8 cellular contexts compared by ENCODE assay signal in genomic region chr17:39402279-39402889, GRCh38. TPM values are rescaled to one million over a fixed set of nuclear protein-coding genes. Genes with fewer than 3 reads are reported as not detected.
A peak's percentile ranks its signal among the peaks of the same experiment; 100 is the strongest.
DNase-seq lines count a peak whose midpoint lies in the region; ATAC-seq and TF ChIP-seq lines count a peak whose summit lies in the region.

No MANE protein-coding gene starts in this region.

- H3K9ac ChIP-seq in PC-3 (ENCODE audit: low read length), result peak overlapping the region; percentile 60; the same call in 1 of the 2 replicates

- no peaks in the 10 kb centered on the region for H3K9me2 ChIP-seq in PC-3 (replicated peaks; ENCODE audit: low read length)

- H3K9me3 ChIP-seq in PC-3 (ENCODE audit: low read length) (no peaks in the 10 kb centered on the region), esophagus (ENCODE audit: control insufficient read depth in 2 of 2, insufficient read depth in 1 of 2, low read depth in 1 of 2, low read length in 1 of 2) (no peaks in the 10 kb centered on the region), mucosa of descending colon (no peaks in the 10 kb centered on the region)

- peaks cover 8% of the 10 kb centered on the region; the same call in 1 of the 2 replicates for H4K20me1 ChIP-seq in PC-3 (ENCODE audit: low read length)

- POLR2A ChIA-PET in PC-3 (lab: Charles Lee; ENCODE audit: unreplicated experiment), result no interaction called here

- TF ChIP-seq RAD21 in Ishikawa (IDR thresholded peaks at IDR 0.05; ENCODE audit: low read depth), result no peak

- H3K36me3 ChIP-seq in PC-3 (ENCODE audit: low read depth, low read length), result peaks cover 6% of the 10 kb centered on the region; the same call in 1 of the 2 replicates
- no peaks in the 10 kb centered on the region for H3K36me3 ChIP-seq in esophagus (ENCODE audit: control insufficient read depth in 2 of 2, insufficient read depth in 2 of 2, low read length in 1 of 2)
- H3K36me3 ChIP-seq in mucosa of descending colon (ENCODE audit: low read depth), result no peaks in the 10 kb centered on the region

- intact Hi-C loops in PC-3 (cut with micrococcal nuclease), result loop anchor here (5.0 kb wide), 2 partner anchors 60 to 120 kb away; partner anchors contain the start of gene CDK12
- intact Hi-C loops in mucosa of descending colon (cut with DNase I, micrococcal nuclease), result loop anchor here in 1 of 2 donors (10.0 kb wide), 1 partner anchor 118 kb away; no protein-coding TSS in a partner anchor

- H3K4me3 ChIP-seq in PC-3 (ENCODE audit: low read length) (peak overlapping the region; percentile 96), esophagus (ENCODE audit: low read depth in 1 of 2, low read length in 2 of 2) (peak overlapping the region; percentile 95 to 98), mucosa of descending colon (peak overlapping the region; percentile 86)

- H3K27me3 ChIP-seq in PC-3 (ENCODE audit: low read length) (no peaks in the 10 kb centered on the region), esophagus (ENCODE audit: control insufficient read depth in 1 of 2, insufficient read depth in 2 of 2, low read length in 2 of 2) (no peaks in the 10 kb centered on the region)

- CTCF ChIA-PET in PC-3 (lab: Charles Lee), result interaction anchor here (0.6 kb wide), 1 partner anchor 12 kb away, joined by 4 read pairs; no protein-coding TSS in a partner anchor

- no peaks in the 10 kb centered on the region for H3F3A ChIP-seq in PC-3 (ENCODE audit: low read length, unreplicated experiment)

- peaks cover 29% of the 10 kb centered on the region for H3K4me1 ChIP-seq in PC-3 (ENCODE audit: insufficient read depth, low read length)
- H3K4me1 ChIP-seq in esophagus (ENCODE audit: control insufficient read depth in 2 of 2, insufficient read depth in 2 of 2, low read length in 1 of 2), result no peaks in the 10 kb centered on the region
- H3K4me1 ChIP-seq in mucosa of descending colon (ENCODE audit: low read depth), result peaks cover 17% of the 10 kb centered on the region

- TF ChIP-seq CTCF in PC-3 (conservative IDR thresholded peaks at IDR 0.05; ENCODE audit: low read depth, low read length) (no peak), mucosa of descending colon (IDR thresholded peaks at IDR 0.05) (no peak)

- H2AFZ ChIP-seq in PC-3 (ENCODE audit: low read length), result peak overlapping the region; percentile 96

- H3K4me2 ChIP-seq in PC-3 (ENCODE audit: low read length), result peak overlapping the region; percentile 94

- ATAC-seq in GM21529 (IDR thresholded peaks at IDR 0.05; ENCODE audit: unreplicated experiment) (peak; percentile 57), PC-3 (peak; percentile 72), mucosa of descending colon (peak; percentile 86)

- no peak for TF ChIP-seq EP300 in Ishikawa (IDR thresholded peaks at IDR 0.05; ENCODE audit: borderline replicate concordance)

- DNase-seq in COR-L47 (lab: John Stamatoyannopoulos, UW) (peak; percentile 93), PC-3 (peak; percentile 93), mucosa of descending colon (peak; percentile 93 to 97 (median 95))
- DNase-seq in activated T-cell treated with anti-CD3 and anti-CD28 coated beads, Interleukin-2, amount 50 U/mL, for 1 hour, result peak; percentile 79
- peak; percentile 69 to 74 for DNase-seq in stimulated activated CD8-positive, alpha-beta memory T cell treated with anti-CD3 and anti-CD28 coated beads, Interleukin-2, amount 100 ng/mL, for 1 hour (ENCODE audit: low read depth in 2 of 2)

- H3K27ac ChIP-seq in PC-3 (ENCODE audit: low read length) (no peak overlapping the region), esophagus (ENCODE audit: low read depth in 2 of 2, low read length in 1 of 2) (peak overlapping the region; percentile 93 to 94)

- no TSS peak for BruUV-seq in PC-3 (replicated peaks; lab: Mats Ljungman, UMichigan)

- WGBS in esophagus, 2 donors, result 1% methylated on average over 44 to 48 of the region's 48 CpGs

- H3K79me2 ChIP-seq in PC-3 (ENCODE audit: low read length), result peaks cover 8% of the 10 kb centered on the region; the same call in 1 of the 2 replicates

TF ChIP-seq in Ishikawa, 13 proteins besides CTCF, POLR2A, EP300 and RAD21:
- peak; percentile 91 for TF ChIP-seq EGR1 (IDR thresholded peaks at IDR 0.05)
- no peak for TF ChIP-seq CEBPB (IDR thresholded peaks at IDR 0.05)
- peak; percentile 89 for TF ChIP-seq CREB1 (IDR thresholded peaks at IDR 0.05; ENCODE audit: low read depth)
- no peak for TF ChIP-seq TCF12 (IDR thresholded peaks at IDR 0.05; ENCODE audit: low read depth)
- TF ChIP-seq REST (IDR thresholded peaks at IDR 0.05; ENCODE audit: low read depth), result no peak
- TF ChIP-seq YY1 (IDR thresholded peaks at IDR 0.05; ENCODE audit: low read depth), result no peak
- TF ChIP-seq FOXM1 (IDR thresholded peaks at IDR 0.05; ENCODE audit: borderline replicate concordance, low read depth), result no peak
- TF ChIP-seq ZBTB7A (IDR thresholded peaks at IDR 0.05; ENCODE audit: low read depth), result no peak
- no peak for TF ChIP-seq TAF1 (IDR thresholded peaks at IDR 0.05; ENCODE audit: low read depth)
- TF ChIP-seq MAX (IDR thresholded peaks at IDR 0.05), result peak; percentile 100
- no peak for TF ChIP-seq TEAD4 (IDR thresholded peaks at IDR 0.05)
- no peak for TF ChIP-seq NFIC (IDR thresholded peaks at IDR 0.05)
- TF ChIP-seq USF1 (IDR thresholded peaks at IDR 0.05), result no peak

RNA-seq across cellular contexts. Expression of gene FBXL20, which starts 1.0 kb away (rescaled TPM):
- total RNA-seq in PC-3 (2014; rRNA removed) (2.2 and 5.0 TPM in 2 replicates), mucosa of descending colon (10 to 100 TPM; 16.6 to 29.2 (median 28.9) TPM)
- polyA plus RNA-seq in esophagus, result 1 to 10 TPM; 2.3 to 3.8 TPM

RNA-seq across cellular contexts. Expression of gene MED1, which starts 48.7 kb away (rescaled TPM):
- 19.1 and 27.0 TPM in 2 replicates for total RNA-seq in PC-3 (2014; rRNA removed)
- polyA plus RNA-seq in esophagus, result 1 to 10 TPM; 5.0 to 6.8 TPM
- 10 to 100 TPM; 23.8 to 36.4 (median 27.6) TPM for total RNA-seq in mucosa of descending colon

RNA-seq across cellular contexts. Expression of gene CDK12, which starts 58.9 kb away (rescaled TPM):
- total RNA-seq in PC-3 (2014; rRNA removed), result 30.4 and 39.2 TPM in 2 replicates
- 10 to 100 TPM in 1 of 2 donors, 1 to 10 TPM in 1; 9.4 to 12.9 TPM for polyA plus RNA-seq in esophagus
- 10 to 100 TPM; 49.3 to 59.7 (median 58.4) TPM for total RNA-seq in mucosa of descending colon
